Comparison of ENCODE assay signal across 16 cellular contexts in genomic region chr20:39029324-39029820, GRCh38.
"Had no signal": no experiment of that assay in that cellular context is flagged by ENCODE, and none has a peak within 500 bp of the region (broad histone marks: within the 10 kb centered on the region; RNA-seq: fewer than 3 reads in every experiment).

No MANE protein-coding gene starts in this region.

- DNase-seq: activated CD4-positive, alpha-beta T cell treated with anti-CD3 and anti-CD28 coated beads, Interleukin-2, amount 50 U/mL, for 1 hour; activated effector memory CD4-positive, alpha-beta T cell treated with anti-CD3 and anti-CD28 coated beads, Interleukin-2, amount 50 U/mL, for 16 hours; activated naive CD4-positive, alpha-beta T cell treated with anti-CD3 and anti-CD28 coated beads, Interleukin-2, amount 50 U/mL, for 16 hours; activated T-cell treated with anti-CD3 and anti-CD28 coated beads, Interleukin-2, amount 50 U/mL, for 72 hours; aorta; dermis blood vessel endothelial cell; effector memory CD4-positive, alpha-beta T cell; erythroblast; natural killer cell; stimulated activated CD8-positive, alpha-beta memory T cell treated with anti-CD3 and anti-CD28 coated beads, Interleukin-4, amount 100 ng/mL, for 48 hours; stimulated activated naive CD4-positive, alpha-beta T cell; substantia nigra; tibial artery had no signal

- H3K4me3 ChIP-seq: cardiac muscle cell, tibial artery had no signal

- H3K27ac ChIP-seq: cardiac muscle cell, parathyroid adenoma, tibial artery had no signal

- ATAC-seq: activated CD4-positive, CD25-positive, alpha-beta regulatory T cell treated with anti-CD3 and anti-CD28 coated beads, Interleukin-2, amount 50 U/mL, for 24 hours; activated T-cell treated with anti-CD3 and anti-CD28 coated beads, Interleukin-2, amount 50 U/mL, for 72 hours; natural killer cell had no signal

- H3K9me3 ChIP-seq: tibial artery had no signal

- H3K4me1 ChIP-seq: parathyroid adenoma, tibial artery had no signal
